8 cellular contexts compared by ENCODE assay signal in genomic region chr2:41869542-41870256, GRCh38.
DNase-seq lines count a peak whose midpoint lies in the region; ATAC-seq, FAIRE-seq and TF ChIP-seq lines count a peak whose summit lies in the region.

No MANE protein-coding gene starts in this region.

- H3K9ac ChIP-seq in H1 (replicated peaks in 1 of 4; ENCODE audit: extremely low read depth in 1 of 4, low read depth in 3 of 4, low read length in 3 of 4) (no peak overlapping the region), mesendoderm (ENCODE audit: low read length) (no peak overlapping the region)

- peak overlapping the region; percentile 58 for H3K4ac ChIP-seq in H1 (replicated peaks; ENCODE audit: insufficient read length, low read depth, low read length)
- H3K4ac ChIP-seq in mesendoderm (ENCODE audit: low read depth, low read length), result no peak overlapping the region

- H3K79me2 ChIP-seq in H1 (ENCODE audit: control insufficient read depth in 1 of 2, insufficient read depth in 2 of 2, low read length in 2 of 2) (no peaks in the 10 kb centered on the region), mesendoderm (ENCODE audit: control insufficient read depth, insufficient read depth, low read length) (no peaks in the 10 kb centered on the region)

- H3K27me3 ChIP-seq in H1 (replicated peaks in 1 of 4; ENCODE audit: control insufficient read depth in 3 of 4, extremely low read depth in 1 of 4, insufficient read depth in 3 of 4, low read length in 3 of 4) (no peaks in the 10 kb centered on the region), mesendoderm (ENCODE audit: insufficient read depth, low read length, poor library complexity) (no peaks in the 10 kb centered on the region)

- H4K8ac ChIP-seq in H1 (ENCODE audit: extremely low read depth, insufficient read depth, low read length) (no peak overlapping the region), mesendoderm (ENCODE audit: low read depth, low read length) (no peak overlapping the region)

- peaks cover 4 to 18% (median 8%) of the 10 kb centered on the region in 4 experiments; a peak in 6 of 7 replicates for H3K4me1 ChIP-seq in H1 (replicated peaks in 1 of 4; ENCODE audit: control insufficient read depth in 3 of 4, insufficient read depth in 4 of 4, low read length in 3 of 4)
- peaks cover 3% of the 10 kb centered on the region for H3K4me1 ChIP-seq in mesendoderm (ENCODE audit: control insufficient read depth, low read depth, low read length)

- H2BK12ac ChIP-seq in H1 (ENCODE audit: low read depth, low read length), result peak overlapping the region; percentile 94; the same call in 1 of the 2 replicates

- TF ChIP-seq CTCF in GM10266 (IDR thresholded peaks at IDR 0.05; ENCODE audit: control insufficient read depth, insufficient read depth, low read depth, missing control alignments) (peak; percentile 83), H1 (IDR thresholded peaks at IDR 0.05; ENCODE audit: control extremely low read depth in 1 of 3, insufficient read depth in 1 of 3, low read depth in 1 of 3, low read length in 3 of 3) (peak; percentile 87 to 94 (median 90))

- no peaks in the 10 kb centered on the region for H3K9me3 ChIP-seq in H1 (ENCODE audit: insufficient read depth in 2 of 2, low read depth in 1 of 2, low read length in 1 of 2)

- H2AFZ ChIP-seq in H1 (ENCODE audit: low read length), result 0 out of 2 replicates have a peak overlapping the region, but pooled peaks have one; percentile 10

- H3K18ac ChIP-seq in H1 (ENCODE audit: extremely low read depth, low read length), result peak overlapping the region; percentile 80; the same call in 1 of the 2 replicates
- H3K18ac ChIP-seq in mesendoderm (ENCODE audit: low read length), result no peak overlapping the region

- H3K79me1 ChIP-seq in H1 (ENCODE audit: low read depth, low read length) (no peaks in the 10 kb centered on the region), mesendoderm (ENCODE audit: low read length) (no peaks in the 10 kb centered on the region)

- peak; percentile 70 for FAIRE-seq in H1 (lab: Jason Lieb, UNC)

- H3K56ac ChIP-seq in H1 (replicated peaks; ENCODE audit: insufficient read length, low read depth, low read length) (no peak overlapping the region), mesendoderm (ENCODE audit: low read length) (peak overlapping the region; percentile 53)

- H2BK120ac ChIP-seq in H1 (replicated peaks; ENCODE audit: low read depth, low read length), result no peak overlapping the region
- H2BK120ac ChIP-seq in mesendoderm (ENCODE audit: low read depth, low read length), result no peak overlapping the region

- H3K4me2 ChIP-seq in H1 (ENCODE audit: insufficient read depth in 1 of 2, low read depth in 2 of 2, low read length in 2 of 2), result no peak overlapping the region
- no peak overlapping the region for H3K4me2 ChIP-seq in mesendoderm (ENCODE audit: low read length)

- H2AK5ac ChIP-seq in H1 (ENCODE audit: low read depth, low read length) (no peak overlapping the region), mesendoderm (ENCODE audit: low read length) (peak overlapping the region; percentile 62)

- no peak for TF ChIP-seq POLR2A in H1 (IDR thresholded peaks at IDR 0.05; ENCODE audit: control extremely low read depth in 1 of 2, low read depth in 2 of 2, low read length in 2 of 2)

- H2BK15ac ChIP-seq in H1 (ENCODE audit: low read length) (peak overlapping the region; percentile 83; the same call in 1 of the 2 replicates), mesendoderm (replicated peaks; ENCODE audit: low read depth) (no peak overlapping the region)

- peak overlapping the region; percentile 87 for H4K91ac ChIP-seq in H1 (replicated peaks; ENCODE audit: insufficient read length, low read length)

- TF ChIP-seq EP300 in H1 (IDR thresholded peaks at IDR 0.05; ENCODE audit: borderline replicate concordance in 1 of 2, low read depth in 2 of 2, low read length in 2 of 2), result no peak

- H4K5ac ChIP-seq in H1 (ENCODE audit: insufficient read length, low read depth, low read length) (peak overlapping the region; percentile 16), mesendoderm (ENCODE audit: low read length) (no peak overlapping the region)

- H3K27ac ChIP-seq in H1 (ENCODE audit: low read depth, low read length), result no peak overlapping the region
- H3K27ac ChIP-seq in mesendoderm (ENCODE audit: low read depth, low read length), result no peak overlapping the region

- H3K36me3 ChIP-seq in H1 (ENCODE audit: control insufficient read depth in 2 of 4, insufficient read depth in 4 of 4, low read length in 3 of 4) (no peaks in the 10 kb centered on the region), mesendoderm (ENCODE audit: control insufficient read depth, insufficient read depth, low read length) (no peaks in the 10 kb centered on the region)

- no peak overlapping the region for H3K14ac ChIP-seq in H1 (ENCODE audit: insufficient read length)

- no peaks in the 10 kb centered on the region for H4K20me1 ChIP-seq in H1 (replicated peaks in 1 of 2; ENCODE audit: control insufficient read depth in 1 of 2, insufficient read depth in 2 of 2, low read length in 2 of 2)

- ATAC-seq in HG02588 (IDR thresholded peaks at IDR 0.05; ENCODE audit: unreplicated experiment) (peak; percentile 58), HG03520 (IDR thresholded peaks at IDR 0.05; ENCODE audit: unreplicated experiment) (no peak)

- 17% methylated on average over 2 of the region's 3 CpGs; no CpG with 5 or more reads in 1 of the 2 experiments for WGBS in H1 (ENCODE audit: extremely low coverage in 1 of 2, insufficient coverage in 1 of 2, insufficient read length in 1 of 2, insufficient replicate concordance in 2 of 2, low coverage in 1 of 2, low lambda C conversion rate in 2 of 2, missing lambda C conversion rate in 1 of 2), 2 experiments
- WGBS in mesendoderm (ENCODE audit: extremely low coverage, insufficient coverage, low lambda C conversion rate), result no CpG with 5 or more reads among the region's 3 CpGs

- POLR2A ChIA-PET in H1 (lab: Charles Lee; ENCODE audit: partially characterized antibody), result interaction anchor here (0.9 to 1.5 kb wide), 4 partner anchors 178 to 217 kb away, joined by 4 to 6 read pairs (median 4); partner anchors contain the start of gene PKDCC

- H3K23ac ChIP-seq in H1 (ENCODE audit: insufficient read length), result no peak overlapping the region
- H3K23ac ChIP-seq in mesendoderm (ENCODE audit: low read length), result no peak overlapping the region

- CTCF ChIA-PET in H1 (lab: Charles Lee; ENCODE audit: partially characterized antibody), result interaction anchor here (0.8 to 20.1 kb wide), 32 partner anchors 9 to 452 kb away, joined by 3 to 890 read pairs (median 8); partner anchors contain the start of gene PKDCC

- peak; percentile 98 to 99 for TF ChIP-seq RAD21 in H1 (IDR thresholded peaks at IDR 0.05 in 1 of 2, conservative IDR thresholded peaks at IDR 0.05 in 1 of 2; ENCODE audit: low read depth in 2 of 2, low read length in 2 of 2)

- DNase-seq in GM10266 (ENCODE audit: extremely low spot score), result peak; percentile 62
- peak; percentile 7 for DNase-seq in NCI-H526 treated with DMSO at 0.1 percent for 48 hours (lab: John Stamatoyannopoulos, UW)
- peak; percentile 88 for DNase-seq in activated CD8-positive, alpha-beta memory T cell treated with anti-CD3 and anti-CD28 coated beads for 24 hours
- DNase-seq in H1 (ENCODE audit: low read depth in 1 of 2, low spot score in 2 of 2), result peak; percentile 33 to 93
- peak; percentile 71 for DNase-seq in mesendoderm
- DNase-seq in stimulated activated CD8-positive, alpha-beta memory T cell treated with anti-CD3 and anti-CD28 coated beads, Interleukin-2, amount 100 ng/mL, for 48 hours (ENCODE audit: low read depth in 2 of 2), result peak; percentile 59 to 69

- H2BK20ac ChIP-seq in H1 (ENCODE audit: low read length), result peak overlapping the region; percentile 96

- no peaks in the 10 kb centered on the region for H3K23me2 ChIP-seq in H1 (ENCODE audit: low read depth, low read length)

- H2BK5ac ChIP-seq in H1 (ENCODE audit: low read depth, low read length) (peak overlapping the region; percentile 56; the same call in 1 of the 2 replicates), mesendoderm (ENCODE audit: low read length) (no peak overlapping the region)

- H3K4me3 ChIP-seq in H1 (ENCODE audit: extremely low read depth in 1 of 4, insufficient read depth in 2 of 4, low read depth in 3 of 4, low read length in 4 of 4) (no peak overlapping the region), mesendoderm (ENCODE audit: low read length) (no peak overlapping the region)

Comparison
In these comparisons a context has a peak if more than half of its experiments do, and no peak if none do; other contexts are left out.
1. DNase-seq: peak in every context shown above with its lines; median percentile 88 in activated CD8-positive, alpha-beta memory T cell treated with anti-CD3 and anti-CD28 coated beads for 24 hours; 71 in mesendoderm; 64 in stimulated activated CD8-positive, alpha-beta memory T cell treated with anti-CD3 and anti-CD28 coated beads, Interleukin-2, amount 100 ng/mL, for 48 hours; 63 in H1; 62 in GM10266; 7 in NCI-H526 treated with DMSO at 0.1 percent for 48 hours.